ENCODE assay signal across 8 cellular contexts in the genomic region with DNA sequence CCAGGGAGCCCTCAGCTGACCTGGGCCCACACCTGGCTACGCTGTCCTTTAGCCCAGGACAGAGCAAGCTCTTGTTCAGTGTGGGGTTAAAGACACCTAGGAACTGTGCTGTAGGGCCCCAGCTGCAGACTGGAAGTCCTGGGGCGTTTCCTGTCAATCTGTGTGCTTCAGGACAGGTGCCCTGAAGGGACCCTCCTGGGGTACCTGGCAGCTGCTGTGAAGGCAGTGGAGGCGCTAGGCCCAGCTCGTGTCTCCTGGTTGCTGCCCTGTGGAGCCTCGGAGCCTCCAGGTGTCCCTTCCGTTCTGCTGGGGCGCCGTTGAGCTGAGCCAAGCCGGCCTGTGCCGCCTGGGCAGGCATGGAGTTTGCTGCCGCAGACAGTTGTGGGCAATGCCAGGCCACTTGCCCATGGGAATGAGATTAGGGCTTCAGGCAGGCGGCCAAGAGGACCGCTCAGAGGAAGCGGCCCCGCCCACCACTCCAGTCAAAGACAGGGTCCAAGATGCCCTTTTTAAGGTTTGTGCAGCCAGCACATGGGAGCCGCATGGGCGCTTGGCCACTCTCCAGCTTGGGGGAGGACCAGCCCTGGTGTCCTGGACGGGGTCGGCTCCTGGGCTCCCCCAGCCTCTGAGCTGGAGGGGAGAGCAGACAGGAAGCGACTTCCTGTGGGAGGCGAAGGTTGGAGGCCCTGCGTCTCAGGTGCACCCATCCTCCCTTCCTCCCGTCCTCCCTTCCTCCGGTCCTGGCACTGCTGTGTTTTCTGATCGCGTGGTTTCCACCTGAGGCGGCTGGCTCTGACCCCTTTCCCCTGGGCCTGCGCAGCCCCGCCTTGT. TPM values are rescaled to one million over a fixed set of nuclear protein-coding genes. Genes with fewer than 3 reads are reported as not detected.
A peak's percentile ranks its signal among the peaks of the same experiment; 100 is the strongest.
DNase-seq lines count a peak whose midpoint lies in the region; ATAC-seq and TF ChIP-seq lines count a peak whose summit lies in the region.

No MANE protein-coding gene starts in this region.

- peak overlapping the region; percentile 90 for H3K4me3 Mint-ChIP-seq in activated T-cell treated with anti-CD3 and anti-CD28 coated beads, Interleukin-2, amount 50 U/mL, for 4 hours

- H3K9me3 ChIP-seq in suprapubic skin = no peaks in the 10 kb centered on the region
- H3K9me3 ChIP-seq in MM.1S (replicated peaks; ENCODE audit: insufficient read depth, low read length) = no peaks in the 10 kb centered on the region

- no peaks in the 10 kb centered on the region for H3K9me3 Mint-ChIP-seq in activated T-cell treated with anti-CD3 and anti-CD28 coated beads, Interleukin-2, amount 50 U/mL, for 4 hours

- H3K36me3 ChIP-seq in suprapubic skin (peaks cover 31% of the 10 kb centered on the region), MM.1S (replicated peaks; ENCODE audit: insufficient read depth, low read length) (peaks cover 59% of the 10 kb centered on the region)

- H3K79me2 ChIP-seq in MM.1S (ENCODE audit: low read length) = peaks cover 85% of the 10 kb centered on the region

- H3K36me3 Mint-ChIP-seq in activated T-cell treated with anti-CD3 and anti-CD28 coated beads, Interleukin-2, amount 50 U/mL, for 4 hours (ENCODE audit: insufficient read depth) = peaks cover 40% of the 10 kb centered on the region

- DNase-seq in activated T-cell treated with anti-CD3 and anti-CD28 coated beads, Interleukin-2, amount 50 U/mL, for 4 hours = no peak
- no peak for DNase-seq in activated T-cell treated with anti-CD3 and anti-CD28 coated beads for 4 hours
- DNase-seq in astrocyte of the cerebellum (ENCODE audit: low read depth) = no peak
- DNase-seq in kidney glomerular epithelial cell (lab: John Stamatoyannopoulos, UW) = peak; percentile 48
- no peak for DNase-seq in suprapubic skin (ENCODE audit: low spot score in 2 of 2)
- no peak for DNase-seq in MM.1S
- DNase-seq in DMS114 treated with DMSO at 0.1 percent for 48 hours (lab: John Stamatoyannopoulos, UW; ENCODE audit: unreplicated experiment) = no peak

- peaks cover 47% of the 10 kb centered on the region for H3K4me1 Mint-ChIP-seq in activated T-cell treated with anti-CD3 and anti-CD28 coated beads, Interleukin-2, amount 50 U/mL, for 4 hours (ENCODE audit: low read depth)

- H3K4me3 ChIP-seq in astrocyte of the cerebellum (ENCODE audit: low read depth, low read length) (peak overlapping the region; percentile 73), suprapubic skin (peak overlapping the region; percentile 69), MM.1S (ENCODE audit: low read length) (no peak overlapping the region)

- H3K27me3 ChIP-seq in suprapubic skin = no peaks in the 10 kb centered on the region
- no peaks in the 10 kb centered on the region for H3K27me3 ChIP-seq in MM.1S (replicated peaks; ENCODE audit: insufficient read depth, low read length)

- no peak for TF ChIP-seq POLR2A in suprapubic skin (IDR thresholded peaks at IDR 0.05)

- no peaks in the 10 kb centered on the region for H3K9me2 ChIP-seq in MM.1S (replicated peaks; ENCODE audit: insufficient read depth, low read length)

- 21% methylated on average over 14 of the region's 29 CpGs for WGBS in suprapubic skin

- H3K9ac ChIP-seq in MM.1S (ENCODE audit: low read length) = no peak overlapping the region

- H3K27ac ChIP-seq in suprapubic skin (peak overlapping the region; percentile 100), MM.1S (ENCODE audit: low read length) (no peak overlapping the region)

- TF ChIP-seq EP300 in suprapubic skin (IDR thresholded peaks at IDR 0.05) = no peak

- no peak for TF ChIP-seq CTCF in astrocyte of the cerebellum (IDR thresholded peaks at IDR 0.05; ENCODE audit: low read depth, low read length, missing control alignments)
- no peak for TF ChIP-seq CTCF in suprapubic skin (IDR thresholded peaks at IDR 0.05)
- TF ChIP-seq CTCF in MM.1S (IDR thresholded peaks at IDR 0.05; ENCODE audit: low read length) = no peak

- in situ Hi-C loops in astrocyte of the cerebellum (cut with HindIII; ENCODE audit: low sequenced_read_pairs) = no loop called here

- H3K4me2 ChIP-seq in MM.1S (ENCODE audit: low read depth, low read length) = no peak overlapping the region

- peaks cover 74% of the 10 kb centered on the region for H4K20me1 ChIP-seq in MM.1S (ENCODE audit: insufficient read depth, low read length)

- no peaks in the 10 kb centered on the region for H3F3A ChIP-seq in MM.1S (ENCODE audit: insufficient read depth, low read length)

- no peak overlapping the region for H2AFZ ChIP-seq in MM.1S (ENCODE audit: low read length)

- ATAC-seq in activated T-cell treated with anti-CD3 and anti-CD28 coated beads, Interleukin-2, amount 50 U/mL, for 4 hours = no peak
- no peak for ATAC-seq in activated CD4-positive, CD25-positive, alpha-beta regulatory T cell treated with anti-CD3 and anti-CD28 coated beads, Interleukin-2, amount 50 U/mL, for 24 hours

- H3K27me3 Mint-ChIP-seq in activated T-cell treated with anti-CD3 and anti-CD28 coated beads, Interleukin-2, amount 50 U/mL, for 4 hours (ENCODE audit: low read depth) = no peaks in the 10 kb centered on the region

- peaks cover 55% of the 10 kb centered on the region for H3K4me1 ChIP-seq in suprapubic skin
- H3K4me1 ChIP-seq in MM.1S (ENCODE audit: low read length) = peaks cover 9% of the 10 kb centered on the region

RNA-seq across cellular contexts. Expression of gene PTBP1, which starts 4.0 kb away (rescaled TPM):
- total RNA-seq in activated T-cell treated with anti-CD3 and anti-CD28 coated beads, Interleukin-2, amount 50 U/mL, for 4 hours = 1,000 to 10,000 TPM; 1,071 to 1,170 (median 1,104) TPM
- total RNA-seq in suprapubic skin = 100 to 1,000 TPM; 152 to 227 (median 174) TPM

RNA-seq across cellular contexts. Expression of gene PLPPR3, which starts 20.5 kb away (rescaled TPM):
- under 1 TPM in 1 of 3 donors, not detected in 2; 0.24 TPM for total RNA-seq in activated T-cell treated with anti-CD3 and anti-CD28 coated beads, Interleukin-2, amount 50 U/mL, for 4 hours
- not detected for total RNA-seq in suprapubic skin

RNA-seq across cellular contexts. Expression of gene AZU1, which starts 26.4 kb away (rescaled TPM):
- total RNA-seq in activated T-cell treated with anti-CD3 and anti-CD28 coated beads, Interleukin-2, amount 50 U/mL, for 4 hours = not detected
- under 1 TPM in 1 of 4 donors, not detected in 3; 0.79 TPM for total RNA-seq in suprapubic skin

RNA-seq across cellular contexts. Expression of gene PRTN3, which starts 39.6 kb away (rescaled TPM):
- total RNA-seq in activated T-cell treated with anti-CD3 and anti-CD28 coated beads, Interleukin-2, amount 50 U/mL, for 4 hours = not detected
- not detected for total RNA-seq in suprapubic skin

RNA-seq across cellular contexts. Expression of gene MISP, which starts 50.3 kb away (rescaled TPM):
- under 1 TPM in 1 of 3 donors, not detected in 2; 0.08 TPM for total RNA-seq in activated T-cell treated with anti-CD3 and anti-CD28 coated beads, Interleukin-2, amount 50 U/mL, for 4 hours
- total RNA-seq in suprapubic skin = 1 to 10 TPM in 2 of 4 donors, under 1 TPM in 1, not detected in 1; 0.60 to 6.5 (median 2.0) TPM

Comparison
In these comparisons a context has a peak if more than half of its experiments do, and no peak if none do; other contexts are left out.
1. RNA of gene PTBP1, which starts 4.0 kb away (total RNA-seq): 1,071 to 1,170 TPM in activated T-cell treated with anti-CD3 and anti-CD28 coated beads, Interleukin-2, amount 50 U/mL, for 4 hours; 152 to 227 TPM in suprapubic skin; every median in the first group is over 4 times any median in the second.